Comparison of ENCODE assay signal across 14 cellular contexts in genomic region chr9:22134390-22134789, GRCh38.
"Had no signal": no experiment of that assay in that cellular context is flagged by ENCODE, and none has a peak within 500 bp of the region (broad histone marks: within the 10 kb centered on the region; RNA-seq: fewer than 3 reads in every experiment).

No MANE protein-coding gene starts in this region.

- DNase-seq: effector CD4-positive, alpha-beta T cell; endodermal cell; heart left ventricle; hippocampal formation; kidney glomerular epithelial cell; mucosa of descending colon; naive thymus-derived CD8-positive, alpha-beta T cell; stimulated activated CD4-positive, alpha-beta T cell treated with anti-CD3 and anti-CD28 coated beads, Interleukin-2, amount 100 ng/mL, for 24 hours; stimulated activated CD4-positive, alpha-beta T cell treated with anti-CD3 and anti-CD28 coated beads, Interleukin-4, amount 100 ng/mL, for 4 hours; stimulated activated naive B cell treated with anti-CD40 and anti-IgM and Interleukin-4, amounts not matched to agents 10 μg/mL and 1 μg/mL and 100 μg/mL, for 72 hours; stimulated activated naive CD8-positive, alpha-beta T cell treated with anti-CD3 and anti-CD28 coated beads, Interleukin-15, amount 100 ng/mL, for 72 hours; testis; transverse colon had no signal

- ATAC-seq: heart left ventricle; mucosa of descending colon; naive thymus-derived CD8-positive, alpha-beta T cell; sciatic nerve; stimulated activated naive B cell treated with anti-CD40 and anti-IgM and Interleukin-4, amounts not matched to agents 10 μg/mL and 1 μg/mL and 100 μg/mL, for 72 hours; stimulated activated naive CD8-positive, alpha-beta T cell treated with anti-CD3 and anti-CD28 coated beads, Interleukin-15, amount 100 ng/mL, for 72 hours had no signal

- H3K27ac Mint-ChIP-seq: endodermal cell; naive thymus-derived CD8-positive, alpha-beta T cell; stimulated activated naive B cell treated with anti-CD40 and anti-IgM and Interleukin-4, amounts not matched to agents 10 μg/mL and 1 μg/mL and 100 μg/mL, for 72 hours; stimulated activated naive CD8-positive, alpha-beta T cell treated with anti-CD3 and anti-CD28 coated beads, Interleukin-15, amount 100 ng/mL, for 72 hours had no signal

- H3K4me3 Mint-ChIP-seq: endodermal cell; naive thymus-derived CD8-positive, alpha-beta T cell; stimulated activated naive B cell treated with anti-CD40 and anti-IgM and Interleukin-4, amounts not matched to agents 10 μg/mL and 1 μg/mL and 100 μg/mL, for 72 hours; stimulated activated naive CD8-positive, alpha-beta T cell treated with anti-CD3 and anti-CD28 coated beads, Interleukin-15, amount 100 ng/mL, for 72 hours had no signal

- H3K36me3 Mint-ChIP-seq: naive thymus-derived CD8-positive, alpha-beta T cell; stimulated activated naive B cell treated with anti-CD40 and anti-IgM and Interleukin-4, amounts not matched to agents 10 μg/mL and 1 μg/mL and 100 μg/mL, for 72 hours had no signal

- H3K4me1 Mint-ChIP-seq: stimulated activated naive CD8-positive, alpha-beta T cell treated with anti-CD3 and anti-CD28 coated beads, Interleukin-15, amount 100 ng/mL, for 72 hours had no signal

- H3K9me3 Mint-ChIP-seq: endodermal cell; naive thymus-derived CD8-positive, alpha-beta T cell; stimulated activated naive CD8-positive, alpha-beta T cell treated with anti-CD3 and anti-CD28 coated beads, Interleukin-15, amount 100 ng/mL, for 72 hours had no signal
